ENCODE assay signal across 8 cellular contexts in the genomic region with DNA sequence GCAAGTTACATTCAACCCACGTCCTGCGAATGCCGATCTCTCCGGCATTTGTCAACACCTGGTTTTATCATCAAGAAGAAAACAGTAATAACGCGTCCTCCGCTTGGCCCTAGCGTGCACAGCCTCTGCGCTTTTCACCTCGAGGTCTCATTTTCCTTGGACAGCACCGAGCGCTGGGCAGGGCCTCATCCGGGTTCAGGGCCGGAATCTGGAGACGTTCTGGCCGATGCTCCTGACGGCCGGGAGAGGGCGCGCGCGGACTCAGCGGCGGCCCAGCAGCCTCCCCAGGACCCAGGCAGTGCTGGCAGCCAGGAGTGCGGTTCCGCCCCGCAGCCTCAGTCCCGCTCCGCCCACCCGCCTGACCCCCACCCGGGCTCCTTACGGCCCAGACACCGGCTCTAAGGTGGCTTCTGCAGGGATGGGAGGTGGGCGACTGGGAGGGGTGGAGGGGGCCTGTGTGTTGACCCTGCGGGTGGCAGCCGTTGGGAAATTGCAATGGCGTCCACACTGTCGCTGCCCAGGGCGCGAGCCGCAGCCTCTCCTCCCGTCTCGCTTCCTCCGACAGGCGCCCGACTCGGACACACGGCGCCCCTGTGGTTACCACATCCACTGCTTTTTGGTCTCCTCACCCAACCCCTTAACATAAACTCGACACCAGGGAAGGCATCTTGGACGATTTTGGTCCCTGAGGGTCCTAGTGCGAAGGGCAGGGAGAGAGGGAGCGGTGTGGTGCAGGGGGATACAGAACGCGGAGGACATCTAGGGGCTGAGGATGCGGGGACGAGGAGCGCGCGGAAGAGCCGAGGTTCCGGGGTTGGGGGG. TPM values are rescaled to one million over a fixed set of nuclear protein-coding genes. Genes with fewer than 3 reads are reported as not detected.
A peak's percentile ranks its signal among the peaks of the same experiment; 100 is the strongest.
DNase-seq lines count a peak whose midpoint lies in the region; ATAC-seq and TF ChIP-seq lines count a peak whose summit lies in the region.

No MANE protein-coding gene starts in this region.

- no peaks in the 10 kb centered on the region for H3K36me3 ChIP-seq in HUES48 (ENCODE audit: control insufficient read depth, insufficient read depth, low read length)
- no peaks in the 10 kb centered on the region for H3K36me3 ChIP-seq in OCI-LY7 (ENCODE audit: insufficient read depth, low read length)
- H3K36me3 ChIP-seq in mucosa of rectum (ENCODE audit: control insufficient read depth in 2 of 2, insufficient read depth in 2 of 2, low read length in 2 of 2), result no peaks in the 10 kb centered on the region

- H2AFZ ChIP-seq in OCI-LY7 (ENCODE audit: low read length), result peak overlapping the region; percentile 70

- peaks cover 0 to 2% of the 10 kb centered on the region in 2 donors for H3K36me3 Mint-ChIP-seq in CD14-positive monocyte

- H3K27me3 Mint-ChIP-seq in CD14-positive monocyte (ENCODE audit: low read depth in 3 of 3), result peaks cover 0 to 2% (median 0%) of the 10 kb centered on the region in 3 donors

- H3K27me3 ChIP-seq in HUES48 (ENCODE audit: control insufficient read depth, insufficient read depth, low read length) (no peaks in the 10 kb centered on the region), mucosa of rectum (ENCODE audit: control insufficient read depth in 2 of 2, insufficient read depth in 2 of 2, low read length in 2 of 2) (no peaks in the 10 kb centered on the region)

- H3K27ac ChIP-seq in HUES48 (ENCODE audit: low read depth, low read length), result peak overlapping the region; percentile 86
- peak overlapping the region; percentile 51 for H3K27ac ChIP-seq in OCI-LY7 (ENCODE audit: low read depth, low read length, poor library complexity, severe bottlenecking)
- peak overlapping the region; percentile 96 to 97 for H3K27ac ChIP-seq in mucosa of rectum (ENCODE audit: low read depth in 2 of 2, low read length in 2 of 2)

- H3K4me3 ChIP-seq in HUES48 (ENCODE audit: low read depth, low read length), result peak overlapping the region; percentile 98
- peak overlapping the region; percentile 77 for H3K4me3 ChIP-seq in OCI-LY7 (ENCODE audit: low read depth, low read length, poor library complexity, severe bottlenecking)
- H3K4me3 ChIP-seq in epithelial cell of proximal tubule (ENCODE audit: low read depth, low read length), result peak overlapping the region; percentile 96
- H3K4me3 ChIP-seq in mucosa of rectum (ENCODE audit: low read length in 2 of 2), result peak overlapping the region; percentile 92 to 94

- intact Hi-C loops in CD14-positive monocyte (cut with micrococcal nuclease) (loop anchor here in 1 of 2 donors (2.0 kb wide), 1 partner anchor 14 kb away; no protein-coding TSS in a partner anchor), OCI-LY7 (cut with micrococcal nuclease; ENCODE audit: unreplicated experiment) (no loop called here)

- H3K9me3 Mint-ChIP-seq in CD14-positive monocyte, result peaks cover 0 to 5% (median 0%) of the 10 kb centered on the region in 7 donors

- H3K9me3 ChIP-seq in HUES48 (ENCODE audit: control insufficient read depth, insufficient read depth, low read length) (no peaks in the 10 kb centered on the region), OCI-LY7 (ENCODE audit: low read length) (no peaks in the 10 kb centered on the region), mucosa of rectum (ENCODE audit: control insufficient read depth in 2 of 2, low read length in 2 of 2) (no peaks in the 10 kb centered on the region)

- peak; percentile 76 for DNase-seq in CD14-positive monocyte (ENCODE audit: low spot score)
- peak; percentile 85 for DNase-seq in OCI-LY7 (ENCODE audit: low spot score)
- DNase-seq in activated T-cell treated with anti-CD3 and anti-CD28 coated beads, Interleukin-2, amount 50 U/mL, for 1 hour, result peak; percentile 78
- no peak for DNase-seq in epithelial cell of proximal tubule (ENCODE audit: low read depth)
- DNase-seq in stimulated activated CD8-positive, alpha-beta memory T cell treated with anti-CD3 and anti-CD28 coated beads, Interleukin-4, amount 100 ng/mL, for 4 hours (ENCODE audit: low read depth in 2 of 2, low spot score in 1 of 2), result peak; percentile 34 to 37

- H3K9ac ChIP-seq in HUES48 (ENCODE audit: low read depth, low read length) (peak overlapping the region; percentile 73), mucosa of rectum (ENCODE audit: low read depth in 1 of 2, low read length in 2 of 2) (peak overlapping the region; percentile 96)

- peak overlapping the region; percentile 93 to 94 for H3K4me3 Mint-ChIP-seq in CD14-positive monocyte

- ATAC-seq in GM19397 (IDR thresholded peaks at IDR 0.05; ENCODE audit: unreplicated experiment), result peak; percentile 46

- TF ChIP-seq CTCF in CD14-positive monocyte (IDR thresholded peaks at IDR 0.05), result peak; percentile 92
- TF ChIP-seq CTCF in OCI-LY7 (conservative IDR thresholded peaks at IDR 0.05; ENCODE audit: low read length), result peak; percentile 90
- peak; percentile 82 for TF ChIP-seq CTCF in epithelial cell of proximal tubule (conservative IDR thresholded peaks at IDR 0.05; ENCODE audit: low read depth, low read length)

- no peaks in the 10 kb centered on the region for H3K9me2 ChIP-seq in OCI-LY7 (ENCODE audit: insufficient read depth, low read length)

- H3K4me1 ChIP-seq in HUES48 (ENCODE audit: control insufficient read depth, insufficient read depth, low read length) (peaks cover 6% of the 10 kb centered on the region; the same call in 1 of the 2 replicates), OCI-LY7 (ENCODE audit: insufficient read depth, low read length, poor library complexity, severe bottlenecking) (peaks cover 15% of the 10 kb centered on the region), mucosa of rectum (ENCODE audit: control insufficient read depth in 2 of 2, insufficient read depth in 2 of 2, low read length in 2 of 2) (peaks cover 9 to 12% of the 10 kb centered on the region in 2 donors)

- BruUV-seq in OCI-LY7 (replicated peaks; lab: Mats Ljungman, UMichigan), result no TSS peak

- CTCF ChIA-PET in OCI-LY7 (lab: Charles Lee; ENCODE audit: unreplicated experiment), result no interaction called here

- no peaks in the 10 kb centered on the region for H4K20me1 ChIP-seq in OCI-LY7 (ENCODE audit: insufficient read depth, low read length)

- POLR2A ChIA-PET in OCI-LY7 (lab: Charles Lee), result no interaction called here

- H3K27ac Mint-ChIP-seq in CD14-positive monocyte, result peak overlapping the region; percentile 72 to 94 (median 90)

- H3K79me2 ChIP-seq in OCI-LY7 (ENCODE audit: insufficient read depth, low read depth, low read length), result no peaks in the 10 kb centered on the region

- peaks cover 23% of the 10 kb centered on the region for H3K4me1 Mint-ChIP-seq in CD14-positive monocyte

- H3K4me2 ChIP-seq in OCI-LY7 (ENCODE audit: low read length), result peak overlapping the region; percentile 99

RNA-seq across cellular contexts. Expression of gene FLYWCH1, which starts 7.4 kb away (rescaled TPM):
- 1 to 10 TPM; 5.0 to 7.1 TPM for polyA plus RNA-seq in CD14-positive monocyte
- 25.3 and 26.1 TPM in 2 replicates for total RNA-seq in OCI-LY7 (2014; rRNA removed; shearing (Covaris generic))
- total RNA-seq in OCI-LY7 (2022), result 61.9 and 63.9 TPM in 2 replicates
- 28.0 and 47.1 TPM in 2 replicates for total RNA-seq in epithelial cell of proximal tubule

RNA-seq across cellular contexts. Expression of gene FLYWCH2, which starts 21.3 kb away (rescaled TPM):
- 10 to 100 TPM; 10.9 to 12.7 TPM for polyA plus RNA-seq in CD14-positive monocyte
- total RNA-seq in OCI-LY7 (2014; rRNA removed; shearing (Covaris generic)), result 38.7 and 44.9 TPM in 2 replicates
- total RNA-seq in OCI-LY7 (2022), result 22.3 and 23.9 TPM in 2 replicates
- total RNA-seq in epithelial cell of proximal tubule, result 49.6 and 55.5 TPM in 2 replicates

RNA-seq across cellular contexts. Expression of gene PRSS22, which starts 46.3 kb away (rescaled TPM):
- polyA plus RNA-seq in CD14-positive monocyte, result not detected
- not detected in 2 replicates for total RNA-seq in OCI-LY7 (2014; rRNA removed; shearing (Covaris generic))
- not detected in 2 replicates for total RNA-seq in OCI-LY7 (2022)
- 9.5 and 11.1 TPM in 2 replicates for total RNA-seq in epithelial cell of proximal tubule

RNA-seq across cellular contexts. Expression of gene KREMEN2, which starts 59.8 kb away (rescaled TPM):
- polyA plus RNA-seq in CD14-positive monocyte, result not detected
- 0.09 and 0.28 TPM in 2 replicates for total RNA-seq in OCI-LY7 (2014; rRNA removed; shearing (Covaris generic))
- total RNA-seq in OCI-LY7 (2022) (0.31 TPM in 1 of 2 replicates, not detected in the other), epithelial cell of proximal tubule (0.72 and 4.2 TPM in 2 replicates)
